ENCODE assay signal across 1 cellular context in genomic region chr17:78019976-78020716, GRCh38.
TF ChIP-seq lines count a peak whose summit lies in the region.

No MANE protein-coding gene starts in this region.

TF ChIP-seq in HepG2, 621 proteins besides CTCF, POLR2A, EP300 and RAD21 (continued from another document):
- TF ChIP-seq ZNF639 (CRISPR knock-in tag; conservative IDR thresholded peaks at IDR 0.05), result no peak
